In the genomic region with DNA sequence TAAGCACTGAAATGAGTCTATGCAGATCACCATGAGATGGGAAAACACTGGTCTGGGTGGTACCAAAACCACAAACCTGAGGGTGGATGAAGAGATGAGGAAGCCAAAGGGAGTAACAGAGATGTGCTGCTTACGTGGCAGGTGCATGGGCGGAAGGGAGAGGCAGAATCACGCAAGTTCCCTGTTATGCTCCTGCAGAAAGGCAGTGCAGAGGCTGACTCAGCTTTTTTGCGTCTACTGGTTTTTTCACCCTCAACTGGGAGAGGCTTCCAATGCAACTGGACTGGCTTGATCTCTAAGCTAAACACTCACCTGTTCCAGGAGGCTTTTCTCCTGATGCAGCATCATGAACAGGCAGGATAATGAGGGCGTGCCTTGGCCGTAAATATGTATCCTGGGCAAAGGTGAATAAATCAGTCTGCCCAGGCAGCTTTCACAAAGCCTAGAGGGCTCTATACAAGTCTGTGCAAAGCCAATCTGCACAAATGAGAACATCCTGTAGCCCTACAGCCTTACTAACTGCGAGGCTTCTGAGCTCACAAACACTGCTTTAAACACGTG, we compare ENCODE assay signal across 8 cellular contexts.
DNase-seq lines count a peak whose midpoint lies in the region; ATAC-seq and TF ChIP-seq lines count a peak whose summit lies in the region.

No MANE protein-coding gene starts in this region.

- no peaks in the 10 kb centered on the region for H3K27me3 Mint-ChIP-seq in Caco-2 (ENCODE audit: insufficient read depth, unreplicated experiment)

- POLR2A ChIA-PET in Caco-2 (lab: Charles Lee): no interaction called here

- TF ChIP-seq CTCF in Caco-2 (IDR thresholded peaks at IDR 0.05; ENCODE audit: insufficient read depth in 1 of 2, low read depth in 1 of 2, low read length in 1 of 2, severe bottlenecking in 1 of 2, unreplicated experiment in 1 of 2): no peak

- no peak overlapping the region for H3K4me3 Mint-ChIP-seq in Caco-2 (ENCODE audit: unreplicated experiment)

- H3K4me1 ChIP-seq in Caco-2: peaks cover 8% of the 10 kb centered on the region; the same call in 1 of the 2 replicates

- H3K4me1 Mint-ChIP-seq in Caco-2 (ENCODE audit: low read depth, unreplicated experiment): peaks cover 7% of the 10 kb centered on the region

- peak; percentile 59 to 74 for DNase-seq in Caco-2
- DNase-seq in T-helper 22 cell (ENCODE audit: low read depth): peak; percentile 9
- peak; percentile 61 for DNase-seq in central memory CD4-positive, alpha-beta T cell
- DNase-seq in stimulated activated CD8-positive, alpha-beta memory T cell treated with anti-CD3 and anti-CD28 coated beads, Interleukin-2, amount 100 ng/mL, for 48 hours (ENCODE audit: low read depth in 2 of 2): peak; percentile 51 to 65
- no peak for DNase-seq in D341Med (ENCODE audit: low spot score)
- no peak for DNase-seq in NCI-H2081 (lab: John Stamatoyannopoulos, UW)
- no peak for DNase-seq in NCI-H1436 (lab: John Stamatoyannopoulos, UW)

- CTCF ChIA-PET in Caco-2 (lab: Charles Lee): interaction anchor here (0.7 to 1.0 kb wide), 2 partner anchors 19 to 26 kb away, joined by 3 to 5 read pairs; no protein-coding TSS in a partner anchor

- H3K36me3 ChIP-seq in Caco-2 (ENCODE audit: control insufficient read depth, insufficient read depth, low read length): no peaks in the 10 kb centered on the region

- no peaks in the 10 kb centered on the region for H3K27me3 ChIP-seq in Caco-2 (replicated peaks; ENCODE audit: control insufficient read depth, insufficient read depth, low read length)

- no peak overlapping the region for H3K4me3 ChIP-seq in Caco-2 (ENCODE audit: low read depth, low read length)

- peak; percentile 32 for ATAC-seq in HG02623 (IDR thresholded peaks at IDR 0.05; ENCODE audit: unreplicated experiment)

- no peak overlapping the region for H3K27ac Mint-ChIP-seq in Caco-2 (ENCODE audit: unreplicated experiment)

- intact Hi-C loops in Caco-2 (cut with micrococcal nuclease; ENCODE audit: unreplicated experiment): no loop called here

- BruUV-seq in Caco-2 (replicated peaks; lab: Mats Ljungman, UMichigan): no TSS peak

- peaks cover 11% of the 10 kb centered on the region for H3K36me3 Mint-ChIP-seq in Caco-2 (ENCODE audit: insufficient read depth, unreplicated experiment)

- H3K9me3 Mint-ChIP-seq in Caco-2 (ENCODE audit: unreplicated experiment): no peaks in the 10 kb centered on the region

- H3K9me3 ChIP-seq in Caco-2: no peaks in the 10 kb centered on the region

Comparison
In these comparisons a context has a peak if more than half of its experiments do, and no peak if none do; other contexts are left out.
1. DNase-seq: peak in Caco-2 (2 of 2), T-helper 22 cell (single experiment), central memory CD4-positive, alpha-beta T cell (single experiment) and stimulated activated CD8-positive, alpha-beta memory T cell treated with anti-CD3 and anti-CD28 coated beads, Interleukin-2, amount 100 ng/mL, for 48 hours (2 of 2); none in D341Med (single experiment), NCI-H2081 (0 of 2) and NCI-H1436 (single experiment).